ENCODE assay signal across 12 cellular contexts in genomic region chr13:59734393-59734792, GRCh38.
DNase-seq lines count a peak whose midpoint lies in the region; ATAC-seq and TF ChIP-seq lines count a peak whose summit lies in the region.
"Had no signal": no experiment of that assay in that cellular context is flagged by ENCODE, and none has a peak within 500 bp of the region (broad histone marks: within the 10 kb centered on the region; RNA-seq: fewer than 3 reads in every experiment).

No MANE protein-coding gene starts in this region.

- no peaks in the 10 kb centered on the region for H3K9me2 ChIP-seq in neural cell (ENCODE audit: insufficient read depth, low read length)

- H4K20me1 ChIP-seq in neural cell (ENCODE audit: insufficient read depth): no peaks in the 10 kb centered on the region

- H3K4me1 ChIP-seq in CD8-positive, alpha-beta memory T cell (ENCODE audit: insufficient read depth, low read length): no peaks in the 10 kb centered on the region
- H3K4me1 ChIP-seq: heart left ventricle had no signal

- H3K4me3 ChIP-seq in neural cell (ENCODE audit: low read length): peak overlapping the region; percentile 12
- H3K4me3 ChIP-seq in CD8-positive, alpha-beta memory T cell (ENCODE audit: low read length): no peak overlapping the region
- H3K4me3 ChIP-seq: heart left ventricle had no signal

- H2AFZ ChIP-seq in neural cell (ENCODE audit: low read depth, low read length): no peak overlapping the region

- peak; percentile 93 for TF ChIP-seq EP300 in neural cell (conservative IDR thresholded peaks at IDR 0.05; ENCODE audit: poor library complexity, severe bottlenecking)

- H3K79me2 ChIP-seq in neural cell (replicated peaks; ENCODE audit: insufficient read depth, low read length): no peaks in the 10 kb centered on the region

- TF ChIP-seq RAD21 in neural cell (conservative IDR thresholded peaks at IDR 0.05): no peak

- no peak overlapping the region for H3K9ac ChIP-seq in neural cell (ENCODE audit: low read length)

- H3K27ac ChIP-seq in neural cell (ENCODE audit: low read length): peak overlapping the region; percentile 20
- H3K27ac ChIP-seq in CD8-positive, alpha-beta memory T cell (ENCODE audit: low read depth, low read length): no peak overlapping the region
- H3K27ac ChIP-seq: heart left ventricle, neutrophil, VCaP had no signal

- H3K36me3 ChIP-seq in neural cell (ENCODE audit: insufficient read depth, low read length): no peaks in the 10 kb centered on the region
- no peaks in the 10 kb centered on the region for H3K36me3 ChIP-seq in CD8-positive, alpha-beta memory T cell (ENCODE audit: insufficient read depth, low read length)
- H3K36me3 ChIP-seq: heart left ventricle, neutrophil had no signal

- no peak overlapping the region for H3K27ac Mint-ChIP-seq in CD8-positive, alpha-beta memory T cell

- CTCF ChIA-PET in CD8-positive, alpha-beta memory T cell (lab: Charles Lee): no interaction called here

- no peaks in the 10 kb centered on the region for H3K27me3 ChIP-seq in neural cell (ENCODE audit: insufficient read depth, low read depth, low read length)
- H3K27me3 ChIP-seq in CD8-positive, alpha-beta memory T cell (ENCODE audit: insufficient read depth, low read length, poor library complexity, severe bottlenecking): no peaks in the 10 kb centered on the region
- H3K27me3 ChIP-seq: heart left ventricle, neutrophil had no signal

- H3K9me3 Mint-ChIP-seq in CD8-positive, alpha-beta memory T cell: no peaks in the 10 kb centered on the region

- H3K9me3 ChIP-seq in neural cell (ENCODE audit: low read length): no peaks in the 10 kb centered on the region
- no peaks in the 10 kb centered on the region for H3K9me3 ChIP-seq in CD8-positive, alpha-beta memory T cell (ENCODE audit: low read length)
- H3K9me3 ChIP-seq: heart left ventricle, neutrophil had no signal

- H3K4me1 Mint-ChIP-seq in CD8-positive, alpha-beta memory T cell: peaks cover 2 to 4% (median 4%) of the 10 kb centered on the region in 3 donors

- H3K4me2 ChIP-seq in neural cell (ENCODE audit: low read length): no peak overlapping the region

- DNase-seq in NCI-H748 (lab: John Stamatoyannopoulos, UW; ENCODE audit: unreplicated experiment): peak; percentile 36
- DNase-seq in NCI-H748 treated with DMSO at 0.1 percent for 48 hours (lab: John Stamatoyannopoulos, UW): no peak
- no peak for DNase-seq in HPDE6-E6E7 (ENCODE audit: extremely low spot score)
- DNase-seq in CD8-positive, alpha-beta memory T cell: no peak
- no peak for DNase-seq in cerebellar cortex (ENCODE audit: low spot score)
- DNase-seq: GOT3, heart left ventricle had no signal

- no peak overlapping the region for H3K4me3 Mint-ChIP-seq in CD8-positive, alpha-beta memory T cell

- H3F3A ChIP-seq in neural cell (ENCODE audit: insufficient read depth, low read length, poor library complexity, severe bottlenecking): no peaks in the 10 kb centered on the region

- peaks cover 0 to 1% of the 10 kb centered on the region in 2 donors for H3K27me3 Mint-ChIP-seq in CD8-positive, alpha-beta memory T cell

- TF ChIP-seq CTCF in neural cell (IDR thresholded peaks at IDR 0.05; ENCODE audit: poor library complexity, severe bottlenecking): no peak

- POLR2A ChIA-PET in CD8-positive, alpha-beta memory T cell (lab: Charles Lee): no interaction called here

- no peaks in the 10 kb centered on the region for H3K36me3 Mint-ChIP-seq in CD8-positive, alpha-beta memory T cell

- ATAC-seq in GM21576 (IDR thresholded peaks at IDR 0.05; ENCODE audit: unreplicated experiment) (peak; percentile 100), HG03378 (IDR thresholded peaks at IDR 0.05; ENCODE audit: unreplicated experiment) (peak; percentile 100)
- ATAC-seq: heart left ventricle had no signal

TF ChIP-seq in neural cell, 6 proteins besides CTCF, POLR2A, EP300 and RAD21:
- TF ChIP-seq TAF1 (IDR thresholded peaks at IDR 0.05; ENCODE audit: low read depth) (no peak), POLR2AphosphoS5 (IDR thresholded peaks at IDR 0.05) (peak; percentile 74)
